11 cellular contexts compared by ENCODE assay signal in the genomic region with DNA sequence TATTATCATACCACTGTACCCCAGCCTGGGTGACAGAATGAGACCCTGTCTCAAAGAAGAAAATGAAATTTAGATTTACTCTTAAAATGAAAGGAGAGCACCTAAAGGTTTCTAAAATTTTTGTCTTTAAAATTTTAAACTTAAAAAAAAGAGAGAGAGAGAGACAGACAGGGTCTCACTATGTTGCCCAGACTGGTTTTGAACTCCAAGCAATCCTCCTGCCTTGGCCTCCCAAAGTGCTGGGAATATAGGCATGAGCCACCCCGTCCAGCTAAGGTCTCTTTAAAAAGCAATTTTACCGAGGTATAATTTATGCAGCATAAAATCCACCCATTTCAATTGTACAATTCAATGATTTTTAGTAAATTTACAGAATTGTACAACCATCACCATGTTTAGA. TPM values are rescaled to one million over a fixed set of nuclear protein-coding genes. Genes with fewer than 3 reads are reported as not detected.
DNase-seq lines count a peak whose midpoint lies in the region; ATAC-seq and TF ChIP-seq lines count a peak whose summit lies in the region.
"Had no signal": no experiment of that assay in that cellular context is flagged by ENCODE, and none has a peak within 500 bp of the region (broad histone marks: within the 10 kb centered on the region; RNA-seq: fewer than 3 reads in every experiment).

No MANE protein-coding gene starts in this region.

- no peak overlapping the region for H2AFZ ChIP-seq in DND-41 (ENCODE audit: low read depth, low read length)
- no peak overlapping the region for H2AFZ ChIP-seq in OCI-LY7 (ENCODE audit: low read length)

- peaks cover 90% of the 10 kb centered on the region for H3K79me2 ChIP-seq in DND-41 (ENCODE audit: insufficient read depth, low read length)
- peaks cover 96% of the 10 kb centered on the region for H3K79me2 ChIP-seq in OCI-LY7 (ENCODE audit: insufficient read depth, low read depth, low read length)

- peaks cover 81% of the 10 kb centered on the region for H3K4me1 Mint-ChIP-seq in dendritic cell treated with granulocyte-macrophage colony-stimulating factor and Interleukin-4, amounts not matched to agents 40 ng/mL and 50 ng/mL, for 4 days (ENCODE audit: low read depth)
- peaks cover 63% of the 10 kb centered on the region for H3K4me1 Mint-ChIP-seq in CD8-positive, alpha-beta T cell (ENCODE audit: low read depth)
- peaks cover 28% of the 10 kb centered on the region for H3K4me1 Mint-ChIP-seq in progenitor cell of endocrine pancreas (ENCODE audit: low read depth)

- H4K20me1 ChIP-seq in DND-41 (ENCODE audit: insufficient read depth, low read length) (no peaks in the 10 kb centered on the region), OCI-LY7 (ENCODE audit: insufficient read depth, low read length) (no peaks in the 10 kb centered on the region)

- WGBS in psoas muscle, 3 donors, result 73 to 85% (median 80%) methylated on average over 2 of the region's 2 CpGs

- no peaks in the 10 kb centered on the region for H3K36me3 Mint-ChIP-seq in dendritic cell treated with granulocyte-macrophage colony-stimulating factor and Interleukin-4, amounts not matched to agents 40 ng/mL and 50 ng/mL, for 4 days (ENCODE audit: low read depth)
- H3K36me3 Mint-ChIP-seq in CD8-positive, alpha-beta T cell, result no peaks in the 10 kb centered on the region
- H3K36me3 Mint-ChIP-seq in progenitor cell of endocrine pancreas (ENCODE audit: insufficient read depth), result peaks cover 2% of the 10 kb centered on the region

- no peak for TF ChIP-seq CTCF in DND-41 (IDR thresholded peaks at IDR 0.05; ENCODE audit: borderline replicate concordance, extremely low read depth, low read length, poor library complexity, severe bottlenecking)
- no peak for TF ChIP-seq CTCF in OCI-LY7 (conservative IDR thresholded peaks at IDR 0.05; ENCODE audit: low read length)
- TF ChIP-seq CTCF in psoas muscle (IDR thresholded peaks at IDR 0.05), result no peak
- TF ChIP-seq CTCF in foreskin fibroblast (IDR thresholded peaks at IDR 0.05; ENCODE audit: low read depth, low read length), result no peak
- no peak for TF ChIP-seq CTCF in CD8-positive, alpha-beta T cell (IDR thresholded peaks at IDR 0.05)
- TF ChIP-seq CTCF in progenitor cell of endocrine pancreas (IDR thresholded peaks at IDR 0.05; ENCODE audit: unreplicated experiment), result no peak

- no peaks in the 10 kb centered on the region for H3K27me3 Mint-ChIP-seq in dendritic cell treated with granulocyte-macrophage colony-stimulating factor and Interleukin-4, amounts not matched to agents 40 ng/mL and 50 ng/mL, for 4 days
- no peaks in the 10 kb centered on the region for H3K27me3 Mint-ChIP-seq in CD8-positive, alpha-beta T cell (ENCODE audit: low read depth)
- no peaks in the 10 kb centered on the region for H3K27me3 Mint-ChIP-seq in progenitor cell of endocrine pancreas

- intact Hi-C loops in OCI-LY7 (cut with micrococcal nuclease; ENCODE audit: unreplicated experiment), result no loop called here
- intact Hi-C loops in dendritic cell treated with granulocyte-macrophage colony-stimulating factor and Interleukin-4, amounts not matched to agents 40 ng/mL and 50 ng/mL, for 4 days (cut with micrococcal nuclease), result loop anchor here (5.0 kb wide), 1 partner anchor 34 kb away; a partner anchor contains a TSS
- intact Hi-C loops in psoas muscle (cut with DNase I), result loop anchor here in 1 of 2 donors (5.0 kb wide), 1 partner anchor 34 kb away; a partner anchor contains a TSS
- intact Hi-C loops in CD8-positive, alpha-beta T cell (cut with DNase I, micrococcal nuclease), result no loop called here

- no peak overlapping the region for H3K9ac ChIP-seq in DND-41 (ENCODE audit: low read depth, low read length)

- no peak for DNase-seq in DND-41
- no peak for DNase-seq in OCI-LY7 (ENCODE audit: low spot score)
- DNase-seq in psoas muscle, result no peak
- DNase-seq in foreskin fibroblast, result no peak
- no peak for DNase-seq in CD8-positive, alpha-beta T cell
- DNase-seq in progenitor cell of endocrine pancreas (ENCODE audit: low spot score, unreplicated experiment), result no peak
- DNase-seq: NCI-H446, right cardiac atrium, RPMI8226 had no signal

- H3K9me3 Mint-ChIP-seq in dendritic cell treated with granulocyte-macrophage colony-stimulating factor and Interleukin-4, amounts not matched to agents 40 ng/mL and 50 ng/mL, for 4 days, result no peaks in the 10 kb centered on the region
- H3K9me3 Mint-ChIP-seq in CD8-positive, alpha-beta T cell, result no peaks in the 10 kb centered on the region
- H3K9me3 Mint-ChIP-seq in progenitor cell of endocrine pancreas (ENCODE audit: low read depth), result no peaks in the 10 kb centered on the region

- H3K4me2 ChIP-seq in DND-41 (ENCODE audit: insufficient read depth, low read length) (no peak overlapping the region), OCI-LY7 (ENCODE audit: low read length) (peak overlapping the region; percentile 55)

- H3K27ac ChIP-seq in DND-41 (ENCODE audit: low read length) (peak overlapping the region; percentile 38; the same call in 1 of the 2 replicates), OCI-LY7 (ENCODE audit: low read depth, low read length, poor library complexity, severe bottlenecking) (peak overlapping the region; percentile 51), psoas muscle (peak overlapping the region; percentile 71)
- H3K27ac ChIP-seq in CD8-positive, alpha-beta T cell (ENCODE audit: low read depth, low read length), result no peak overlapping the region

- H3K4me3 ChIP-seq in DND-41 (ENCODE audit: low read depth in 1 of 2, low read length in 2 of 2) (no peak overlapping the region), OCI-LY7 (ENCODE audit: low read depth, low read length, poor library complexity, severe bottlenecking) (no peak overlapping the region), psoas muscle (no peak overlapping the region), foreskin fibroblast (ENCODE audit: low read depth in 1 of 2, low read length in 2 of 2) (no peak overlapping the region)
- H3K4me3 ChIP-seq in CD8-positive, alpha-beta T cell (ENCODE audit: low read depth, low read length), result no peak overlapping the region

- H3K27me3 ChIP-seq in DND-41 (ENCODE audit: insufficient read depth, low read length, poor library complexity) (no peaks in the 10 kb centered on the region), psoas muscle (ENCODE audit: insufficient read depth in 3 of 3, low read length in 2 of 3) (no peaks in the 10 kb centered on the region)
- H3K27me3 ChIP-seq in CD8-positive, alpha-beta T cell (ENCODE audit: insufficient read depth, low read length), result no peaks in the 10 kb centered on the region
- H3K27me3 ChIP-seq: ascending aorta had no signal

- H3K4me3 Mint-ChIP-seq in dendritic cell treated with granulocyte-macrophage colony-stimulating factor and Interleukin-4, amounts not matched to agents 40 ng/mL and 50 ng/mL, for 4 days, result no peak overlapping the region
- H3K4me3 Mint-ChIP-seq in CD8-positive, alpha-beta T cell, result no peak overlapping the region
- H3K4me3 Mint-ChIP-seq in progenitor cell of endocrine pancreas (ENCODE audit: low read depth), result no peak overlapping the region

- H3K9me3 ChIP-seq in DND-41 (ENCODE audit: insufficient read depth, low read length, severe bottlenecking) (no peaks in the 10 kb centered on the region), OCI-LY7 (ENCODE audit: low read length) (peaks cover 4% of the 10 kb centered on the region; the same call in 1 of the 2 replicates), psoas muscle (no peaks in the 10 kb centered on the region)
- no peaks in the 10 kb centered on the region for H3K9me3 ChIP-seq in CD8-positive, alpha-beta T cell (ENCODE audit: low read length)
- H3K9me3 ChIP-seq: ascending aorta had no signal

- no TSS peak for BruUV-seq in OCI-LY7 (replicated peaks; lab: Mats Ljungman, UMichigan)

- H3K4me1 ChIP-seq in DND-41 (ENCODE audit: insufficient read depth, low read length) (peaks cover 34% of the 10 kb centered on the region), OCI-LY7 (ENCODE audit: insufficient read depth, low read length, poor library complexity, severe bottlenecking) (peaks cover 94% of the 10 kb centered on the region), psoas muscle (peaks cover 37% of the 10 kb centered on the region)
- H3K4me1 ChIP-seq in CD8-positive, alpha-beta T cell (ENCODE audit: insufficient read depth, low read length), result peaks cover 8% of the 10 kb centered on the region

- no peaks in the 10 kb centered on the region for H3K36me3 ChIP-seq in DND-41 (ENCODE audit: insufficient read depth, low read length)
- H3K36me3 ChIP-seq in OCI-LY7 (ENCODE audit: insufficient read depth, low read length), result peaks cover 22% of the 10 kb centered on the region
- H3K36me3 ChIP-seq in psoas muscle (ENCODE audit: insufficient read depth in 1 of 2, low read depth in 1 of 2), result no peaks in the 10 kb centered on the region
- H3K36me3 ChIP-seq in CD8-positive, alpha-beta T cell (ENCODE audit: insufficient read depth, low read length), result no peaks in the 10 kb centered on the region
- H3K36me3 ChIP-seq: ascending aorta had no signal

- no peaks in the 10 kb centered on the region for H3K9me2 ChIP-seq in OCI-LY7 (ENCODE audit: insufficient read depth, low read length)

- ATAC-seq in DND-41 (ENCODE audit: insufficient read depth, low read depth) (no peak), psoas muscle (no peak)
- no peak for ATAC-seq in CD8-positive, alpha-beta T cell
- ATAC-seq: right cardiac atrium had no signal

- POLR2A ChIA-PET in OCI-LY7 (lab: Charles Lee), result interaction anchor here (3.5 kb wide), 1 partner anchor 11 kb away, joined by 23 read pairs; no protein-coding TSS in a partner anchor
- POLR2A ChIA-PET in CD8-positive, alpha-beta T cell (lab: Charles Lee), result no interaction called here

- CTCF ChIA-PET in OCI-LY7 (lab: Charles Lee; ENCODE audit: unreplicated experiment), result no interaction called here
- CTCF ChIA-PET in CD8-positive, alpha-beta T cell (lab: Charles Lee), result interaction anchor here (0.6 to 1.0 kb wide), 2 partner anchors 13 to 98 kb away, joined by 3 read pairs; no protein-coding TSS in a partner anchor

- H3K27ac Mint-ChIP-seq in dendritic cell treated with granulocyte-macrophage colony-stimulating factor and Interleukin-4, amounts not matched to agents 40 ng/mL and 50 ng/mL, for 4 days, result peak overlapping the region; percentile 87
- H3K27ac Mint-ChIP-seq in CD8-positive, alpha-beta T cell, result no peak overlapping the region
- H3K27ac Mint-ChIP-seq in progenitor cell of endocrine pancreas, result no peak overlapping the region

RNA-seq across cellular contexts. Expression of a gene that starts 33.2 kb away (rescaled TPM):
- total RNA-seq in OCI-LY7 (2014; rRNA removed; shearing (Covaris generic)), result 25.6 and 27.1 TPM in 2 replicates
- total RNA-seq in OCI-LY7 (2022) (77.6 and 82.7 TPM in 2 replicates), psoas muscle (100 to 1,000 TPM; 129 to 191 (median 176) TPM), progenitor cell of endocrine pancreas (55.2 and 56.3 TPM in 2 replicates)
- polyA plus RNA-seq in psoas muscle, result 100 to 1,000 TPM in 2 of 3 donors, 10 to 100 TPM in 1; 89.4 to 312 (median 131) TPM
- 10 to 100 TPM; 54.8 to 58.8 TPM for total RNA-seq in CD8-positive, alpha-beta T cell
